In the genomic region with DNA sequence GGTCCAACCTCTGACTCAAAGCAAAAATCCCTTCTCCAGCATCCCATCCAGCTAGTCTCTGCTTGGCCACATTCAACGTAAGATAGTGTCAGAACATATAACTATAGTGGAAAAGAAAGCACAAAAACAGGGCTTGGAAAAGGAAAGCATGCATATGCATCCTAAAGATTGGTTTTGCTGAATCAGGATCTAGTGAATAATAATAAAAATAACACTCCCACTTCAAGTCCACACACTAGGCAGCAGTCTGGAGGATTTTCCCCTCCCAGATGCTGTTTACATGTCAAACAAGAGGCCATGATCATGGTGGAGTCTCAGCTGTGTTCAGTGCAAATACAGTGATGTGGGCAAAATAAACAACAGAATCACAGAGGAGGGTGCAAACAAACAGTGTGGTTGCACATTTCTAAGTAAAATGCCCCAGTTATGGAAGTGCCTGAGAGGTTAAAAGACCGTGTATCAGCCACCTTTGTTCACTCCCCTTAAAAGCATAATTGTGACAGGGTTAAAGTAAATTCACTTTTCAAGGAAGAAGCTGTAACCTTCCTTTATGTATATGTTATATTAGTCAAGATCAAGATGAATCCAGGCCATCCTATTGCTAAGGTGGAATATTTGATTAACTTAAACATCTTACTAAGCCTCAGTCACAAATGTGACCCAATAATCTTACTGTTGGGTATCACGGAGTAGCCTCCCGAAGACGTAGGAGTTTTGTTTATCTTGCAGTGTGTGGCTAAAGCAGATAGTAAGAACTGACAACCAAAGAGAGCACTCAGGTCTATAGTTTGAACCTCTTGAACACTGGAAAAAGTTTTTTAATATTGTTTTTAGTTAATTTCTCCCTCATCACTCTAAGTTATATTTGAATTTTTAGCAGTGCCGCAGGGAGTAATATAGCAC, we compare ENCODE assay signal across 23 cellular contexts.
A peak's percentile ranks its signal among the peaks of the same experiment; 100 is the strongest.
DNase-seq lines count a peak whose midpoint lies in the region; ATAC-seq lines count a peak whose summit lies in the region.
"Had no signal": no experiment of that assay in that cellular context is flagged by ENCODE, and none has a peak within 500 bp of the region (broad histone marks: within the 10 kb centered on the region; RNA-seq: fewer than 3 reads in every experiment).

No MANE protein-coding gene starts in this region.

- H3K9me3 ChIP-seq in endocrine pancreas (ENCODE audit: control insufficient read depth, low read length) = no peaks in the 10 kb centered on the region
- H3K9me3 ChIP-seq: Peyer's patch, thyroid gland had no signal

- peak overlapping the region; percentile 8 for H3K4me3 ChIP-seq in endocrine pancreas (ENCODE audit: control insufficient read depth, insufficient read depth, low read length)
- H3K4me3 ChIP-seq: cardiac muscle cell, Peyer's patch, right atrium auricular region, thyroid gland had no signal

- DNase-seq in NCI-H2196 (lab: John Stamatoyannopoulos, UW; ENCODE audit: unreplicated experiment) (peak; percentile 26), NCI-H2196 treated with DMSO at 0.1 percent for 48 hours (lab: John Stamatoyannopoulos, UW; ENCODE audit: unreplicated experiment) (no peak), NCI-H345 treated with DMSO at 0.1 percent for 48 hours (lab: John Stamatoyannopoulos, UW; ENCODE audit: unreplicated experiment) (peak; percentile 36), AG08396 (ENCODE audit: low spot score) (no peak), GM03348 (ENCODE audit: low spot score) (no peak)
- no peak for DNase-seq in activated naive CD8-positive, alpha-beta T cell treated with anti-CD3 and anti-CD28 coated beads for 36 hours
- DNase-seq: activated CD4-positive, alpha-beta T cell treated with anti-CD3 and anti-CD28 coated beads for 4 hours; activated naive CD4-positive, alpha-beta T cell treated with anti-CD3 and anti-CD28 coated beads, Interleukin-2, amount 50 U/mL, for 16 hours; anterior cingulate cortex; EL; glutamatergic neuron; GOT3; NCI-H2171; NK-92 treated with Interleukin-12 subunit alpha and Interleukin-12 subunit beta, amount 100 ng/mL, for 24 hours; Peyer's patch; thyroid gland had no signal

- no peak overlapping the region for H3K27ac Mint-ChIP-seq in activated naive CD8-positive, alpha-beta T cell treated with anti-CD3 and anti-CD28 coated beads for 36 hours
- H3K27ac Mint-ChIP-seq: memory B cell; stimulated activated naive CD8-positive, alpha-beta T cell treated with anti-CD3 and anti-CD28 coated beads, Interleukin-15, Interleukin-2, amounts not matched to agents 100 ng/mL and 50 ng/mL, for 24 hours; T-helper 1 cell treated with Interleukin-12 subunit alpha and Interleukin-12 subunit beta and Interleukin-4 antibody, amounts not matched to agents 30 μg/mL and 1 μg/mL, for 36 hours had no signal

- H3K27me3 ChIP-seq in endocrine pancreas (ENCODE audit: control insufficient read depth, insufficient read depth, low read length) = no peaks in the 10 kb centered on the region
- H3K27me3 ChIP-seq: cardiac muscle cell, Peyer's patch, right atrium auricular region, thyroid gland had no signal

- H3K4me3 Mint-ChIP-seq in activated naive CD8-positive, alpha-beta T cell treated with anti-CD3 and anti-CD28 coated beads for 36 hours = no peak overlapping the region
- H3K4me3 Mint-ChIP-seq: memory B cell; stimulated activated naive CD8-positive, alpha-beta T cell treated with anti-CD3 and anti-CD28 coated beads, Interleukin-15, Interleukin-2, amounts not matched to agents 100 ng/mL and 50 ng/mL, for 24 hours; T-helper 1 cell treated with Interleukin-12 subunit alpha and Interleukin-12 subunit beta and Interleukin-4 antibody, amounts not matched to agents 30 μg/mL and 1 μg/mL, for 36 hours had no signal

- H3K36me3 Mint-ChIP-seq in activated naive CD8-positive, alpha-beta T cell treated with anti-CD3 and anti-CD28 coated beads for 36 hours = no peaks in the 10 kb centered on the region
- H3K36me3 Mint-ChIP-seq: memory B cell had no signal

- H3K4me1 Mint-ChIP-seq in activated naive CD8-positive, alpha-beta T cell treated with anti-CD3 and anti-CD28 coated beads for 36 hours = no peaks in the 10 kb centered on the region
- H3K4me1 Mint-ChIP-seq: memory B cell had no signal

- no peak for ATAC-seq in GM19397 (IDR thresholded peaks at IDR 0.05; ENCODE audit: unreplicated experiment)

- H3K4me1 ChIP-seq in endocrine pancreas (ENCODE audit: control insufficient read depth, insufficient read depth, low read length) = no peaks in the 10 kb centered on the region
- H3K4me1 ChIP-seq: Peyer's patch, right atrium auricular region, thyroid gland had no signal

- no peaks in the 10 kb centered on the region for H3K27me3 Mint-ChIP-seq in activated naive CD8-positive, alpha-beta T cell treated with anti-CD3 and anti-CD28 coated beads for 36 hours
- H3K27me3 Mint-ChIP-seq: stimulated activated naive CD8-positive, alpha-beta T cell treated with anti-CD3 and anti-CD28 coated beads, Interleukin-15, Interleukin-2, amounts not matched to agents 100 ng/mL and 50 ng/mL, for 24 hours had no signal

- no peaks in the 10 kb centered on the region for H3K9me3 Mint-ChIP-seq in activated naive CD8-positive, alpha-beta T cell treated with anti-CD3 and anti-CD28 coated beads for 36 hours
- H3K9me3 Mint-ChIP-seq: memory B cell; stimulated activated naive CD8-positive, alpha-beta T cell treated with anti-CD3 and anti-CD28 coated beads, Interleukin-15, Interleukin-2, amounts not matched to agents 100 ng/mL and 50 ng/mL, for 24 hours; T-helper 1 cell treated with Interleukin-12 subunit alpha and Interleukin-12 subunit beta and Interleukin-4 antibody, amounts not matched to agents 30 μg/mL and 1 μg/mL, for 36 hours had no signal

- no peak overlapping the region for H3K9ac ChIP-seq in endocrine pancreas (ENCODE audit: control insufficient read depth, insufficient read depth, low read length)

- no peaks in the 10 kb centered on the region for H3K36me3 ChIP-seq in endocrine pancreas (ENCODE audit: control insufficient read depth, insufficient read depth, low read length)
- H3K36me3 ChIP-seq: cardiac muscle cell, Peyer's patch, right atrium auricular region, thyroid gland had no signal

Comparison
In these comparisons a context has a peak if more than half of its experiments do, and no peak if none do; other contexts are left out.
1. DNase-seq: peak in NCI-H2196 (single experiment) and NCI-H345 treated with DMSO at 0.1 percent for 48 hours (single experiment); none in NCI-H2196 treated with DMSO at 0.1 percent for 48 hours (single experiment), activated naive CD8-positive, alpha-beta T cell treated with anti-CD3 and anti-CD28 coated beads for 36 hours (single experiment), AG08396 (single experiment) and GM03348 (single experiment).